Comparison of ENCODE assay signal across 22 cellular contexts in genomic region chr2:121776361-121776760, GRCh38. TPM values are rescaled to one million over a fixed set of nuclear protein-coding genes. Genes with fewer than 3 reads are reported as not detected.
DNase-seq lines count a peak whose midpoint lies in the region; ATAC-seq, FAIRE-seq and TF ChIP-seq lines count a peak whose summit lies in the region.
"Had no signal": no experiment of that assay in that cellular context is flagged by ENCODE, and none has a peak within 500 bp of the region (broad histone marks: within the 10 kb centered on the region; RNA-seq: fewer than 3 reads in every experiment).

No MANE protein-coding gene starts in this region.

- H3K36me3 ChIP-seq in upper lobe of right lung: no peaks in the 10 kb centered on the region
- no peaks in the 10 kb centered on the region for H3K36me3 ChIP-seq in CD4-positive, alpha-beta memory T cell (ENCODE audit: insufficient read depth, low read length)
- H3K36me3 ChIP-seq: BE2C had no signal

- H3K9me3 Mint-ChIP-seq in activated CD4-positive, alpha-beta T cell treated with anti-CD3 and anti-CD28 coated beads for 36 hours (ENCODE audit: low read depth): no peaks in the 10 kb centered on the region
- H3K9me3 Mint-ChIP-seq in activated T-helper 17 cell treated with anti-CD3 and anti-CD28 coated beads, Interleukin-2, amount 50 U/mL, for 72 hours: no peaks in the 10 kb centered on the region
- no peaks in the 10 kb centered on the region for H3K9me3 Mint-ChIP-seq in CD4-positive, alpha-beta memory T cell
- H3K9me3 Mint-ChIP-seq: CD14-positive monocyte had no signal

- peak; percentile 61 for FAIRE-seq in urothelium cell line (lab: Jason Lieb, UNC)
- FAIRE-seq: D721Med, GM12891 had no signal

- no peaks in the 10 kb centered on the region for H3K27me3 ChIP-seq in upper lobe of right lung
- no peaks in the 10 kb centered on the region for H3K27me3 ChIP-seq in CD4-positive, alpha-beta memory T cell (ENCODE audit: insufficient read depth, low read length)
- H3K27me3 ChIP-seq: BE2C had no signal

- H3K4me3 ChIP-seq in upper lobe of right lung: no peak overlapping the region
- no peak overlapping the region for H3K4me3 ChIP-seq in CD4-positive, alpha-beta memory T cell (ENCODE audit: low read length in 2 of 2)

- H3K4me1 ChIP-seq in upper lobe of right lung: no peaks in the 10 kb centered on the region
- H3K4me1 ChIP-seq in CD4-positive, alpha-beta memory T cell (ENCODE audit: insufficient read depth, low read length): no peaks in the 10 kb centered on the region

- POLR2A ChIA-PET in activated CD4-positive, alpha-beta T cell treated with anti-CD3 and anti-CD28 coated beads for 36 hours (lab: Charles Lee): no interaction called here
- POLR2A ChIA-PET in CD4-positive, alpha-beta memory T cell (lab: Charles Lee; ENCODE audit: partially characterized antibody): no interaction called here

- no peak overlapping the region for H3K4me3 Mint-ChIP-seq in activated CD4-positive, alpha-beta T cell treated with anti-CD3 and anti-CD28 coated beads for 36 hours
- H3K4me3 Mint-ChIP-seq in activated T-helper 17 cell treated with anti-CD3 and anti-CD28 coated beads, Interleukin-2, amount 50 U/mL, for 72 hours: no peak overlapping the region
- H3K4me3 Mint-ChIP-seq in CD4-positive, alpha-beta memory T cell: no peak overlapping the region
- H3K4me3 Mint-ChIP-seq: CD14-positive monocyte had no signal

- no peak for DNase-seq in activated CD4-positive, alpha-beta T cell treated with anti-CD3 and anti-CD28 coated beads for 36 hours
- DNase-seq in activated CD4-positive, alpha-beta T cell treated with anti-CD3 and anti-CD28 coated beads for 48 hours: no peak
- DNase-seq in urothelium cell line (ENCODE audit: low spot score) (no peak), upper lobe of right lung (no peak)
- DNase-seq in effector CD4-positive, alpha-beta T cell: no peak
- no peak for DNase-seq in CD4-positive, alpha-beta memory T cell
- DNase-seq: 8988T, BE2C, GDM1, Kasumi-1, NCI-H1105 treated with DMSO at 0.1 percent for 48 hours, NCI-H146, NCI-H1930, NCI-H2107, NCI-H526, RPMI8226, SHP77 had no signal

- TF ChIP-seq CTCF in upper lobe of right lung (IDR thresholded peaks at IDR 0.05): no peak

- H3K4me1 Mint-ChIP-seq in activated CD4-positive, alpha-beta T cell treated with anti-CD3 and anti-CD28 coated beads for 36 hours: no peaks in the 10 kb centered on the region
- H3K4me1 Mint-ChIP-seq in activated T-helper 17 cell treated with anti-CD3 and anti-CD28 coated beads, Interleukin-2, amount 50 U/mL, for 72 hours: peaks cover 6% of the 10 kb centered on the region
- H3K4me1 Mint-ChIP-seq in CD4-positive, alpha-beta memory T cell: peaks cover 0 to 1% (median 0%) of the 10 kb centered on the region in 4 donors

- H3K27ac Mint-ChIP-seq in activated CD4-positive, alpha-beta T cell treated with anti-CD3 and anti-CD28 coated beads for 36 hours: no peak overlapping the region
- no peak overlapping the region for H3K27ac Mint-ChIP-seq in activated T-helper 17 cell treated with anti-CD3 and anti-CD28 coated beads, Interleukin-2, amount 50 U/mL, for 72 hours
- H3K27ac Mint-ChIP-seq in CD4-positive, alpha-beta memory T cell: no peak overlapping the region

- no peaks in the 10 kb centered on the region for H3K9me3 ChIP-seq in upper lobe of right lung
- H3K9me3 ChIP-seq in CD4-positive, alpha-beta memory T cell (ENCODE audit: control insufficient read depth in 1 of 2, low read length in 2 of 2): no peaks in the 10 kb centered on the region
- H3K9me3 ChIP-seq: BE2C had no signal

- peak; percentile 33 for ATAC-seq in activated CD4-positive, alpha-beta T cell treated with anti-CD3 and anti-CD28 coated beads for 36 hours
- ATAC-seq in activated T-helper 17 cell treated with anti-CD3 and anti-CD28 coated beads, Interleukin-2, amount 50 U/mL, for 72 hours (replicated peaks): peak; percentile 34
- ATAC-seq in esophagus mucosa (peak; percentile 51), upper lobe of right lung (no peak)

- no peaks in the 10 kb centered on the region for H3K27me3 Mint-ChIP-seq in activated CD4-positive, alpha-beta T cell treated with anti-CD3 and anti-CD28 coated beads for 36 hours
- no peaks in the 10 kb centered on the region for H3K27me3 Mint-ChIP-seq in activated T-helper 17 cell treated with anti-CD3 and anti-CD28 coated beads, Interleukin-2, amount 50 U/mL, for 72 hours
- no peaks in the 10 kb centered on the region for H3K27me3 Mint-ChIP-seq in CD4-positive, alpha-beta memory T cell

- peaks cover 2% of the 10 kb centered on the region for H3K36me3 Mint-ChIP-seq in activated CD4-positive, alpha-beta T cell treated with anti-CD3 and anti-CD28 coated beads for 36 hours (ENCODE audit: low read depth)
- H3K36me3 Mint-ChIP-seq in activated T-helper 17 cell treated with anti-CD3 and anti-CD28 coated beads, Interleukin-2, amount 50 U/mL, for 72 hours (ENCODE audit: low read depth): no peaks in the 10 kb centered on the region
- H3K36me3 Mint-ChIP-seq in CD4-positive, alpha-beta memory T cell: peaks cover 3 to 5% of the 10 kb centered on the region in 2 donors

- CTCF ChIA-PET in activated CD4-positive, alpha-beta T cell treated with anti-CD3 and anti-CD28 coated beads for 36 hours (lab: Charles Lee): no interaction called here
- CTCF ChIA-PET in CD4-positive, alpha-beta memory T cell (lab: Charles Lee; ENCODE audit: partially characterized antibody): no interaction called here

- intact Hi-C loops in activated CD4-positive, alpha-beta T cell treated with anti-CD3 and anti-CD28 coated beads for 36 hours (cut with DNase I, micrococcal nuclease): no loop called here
- intact Hi-C loops in upper lobe of right lung (cut with DNase I): no loop called here
- intact Hi-C loops in CD4-positive, alpha-beta memory T cell (cut with micrococcal nuclease): no loop called here

- H3K27ac ChIP-seq in upper lobe of right lung: no peak overlapping the region
- H3K27ac ChIP-seq in CD4-positive, alpha-beta memory T cell (ENCODE audit: low read depth, low read length): no peak overlapping the region

RNA-seq across cellular contexts. Expression of gene TSN, which starts 20.9 kb away (rescaled TPM):
- total RNA-seq in activated CD4-positive, alpha-beta T cell treated with anti-CD3 and anti-CD28 coated beads for 36 hours: 10 to 100 TPM; 44.0 to 71.2 TPM
- 10 to 100 TPM; 33.7 to 80.7 TPM for total RNA-seq in activated T-helper 17 cell treated with anti-CD3 and anti-CD28 coated beads, Interleukin-2, amount 50 U/mL, for 72 hours
- 38.7 TPM for total RNA-seq in esophagus mucosa
- 48.2 TPM for total RNA-seq in upper lobe of right lung
- total RNA-seq in CD4-positive, alpha-beta memory T cell: 10 to 100 TPM; 52.4 to 54.0 TPM
- polyA plus RNA-seq in CD4-positive, alpha-beta memory T cell: 100 to 1,000 TPM in 1 of 2 donors, 10 to 100 TPM in 1; 69.4 to 122 TPM

RNA-seq across cellular contexts. Expression of gene NIFK, which starts 39.7 kb away (rescaled TPM):
- 100 to 1,000 TPM; 148 to 213 TPM for total RNA-seq in activated CD4-positive, alpha-beta T cell treated with anti-CD3 and anti-CD28 coated beads for 36 hours
- total RNA-seq in activated T-helper 17 cell treated with anti-CD3 and anti-CD28 coated beads, Interleukin-2, amount 50 U/mL, for 72 hours: 100 to 1,000 TPM; 103 to 146 TPM
- total RNA-seq in esophagus mucosa (54.8 TPM), upper lobe of right lung (36.4 TPM)
- total RNA-seq in CD4-positive, alpha-beta memory T cell: 10 to 100 TPM; 61.6 to 62.8 TPM
- 10 to 100 TPM; 64.2 to 82.5 TPM for polyA plus RNA-seq in CD4-positive, alpha-beta memory T cell
